Comparison of ENCODE assay signal across 14 cellular contexts in the genomic region with DNA sequence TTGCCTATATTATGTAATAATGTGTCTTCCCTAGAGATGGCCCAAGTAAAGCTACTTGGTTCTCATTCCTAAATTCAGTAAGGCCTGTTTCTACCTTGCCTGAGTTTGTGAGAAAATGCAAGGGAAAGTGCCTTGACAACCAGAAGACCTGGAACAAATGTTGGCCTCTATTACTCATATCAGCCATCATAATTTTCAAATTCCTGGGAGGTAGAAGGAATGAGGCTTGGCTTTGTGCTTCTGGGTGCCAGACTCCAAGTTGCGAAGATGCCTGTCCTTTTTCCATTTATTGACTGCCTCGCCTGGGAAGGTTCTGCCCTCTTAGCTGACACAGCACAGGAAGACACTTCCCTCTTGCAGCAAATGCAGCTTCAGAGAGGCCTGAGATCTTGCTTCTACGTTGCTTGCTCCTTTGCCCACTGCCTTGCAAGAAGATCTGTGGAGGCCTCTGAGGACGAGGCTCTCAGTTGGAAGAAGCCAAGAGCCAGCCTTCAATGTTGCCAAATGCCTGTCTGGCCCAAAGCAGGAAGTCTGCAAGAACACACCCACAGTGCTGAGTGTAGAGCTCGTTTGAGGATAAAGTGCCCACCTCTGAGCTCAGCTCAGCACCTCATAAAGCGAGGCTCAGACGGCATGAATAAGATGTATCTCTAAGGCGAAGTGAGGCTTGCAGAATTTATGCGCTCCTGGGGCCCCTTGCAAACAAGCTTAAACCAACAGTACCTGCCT.
DNase-seq lines count a peak whose midpoint lies in the region; ATAC-seq and TF ChIP-seq lines count a peak whose summit lies in the region.
"Had no signal": no experiment of that assay in that cellular context is flagged by ENCODE, and none has a peak within 500 bp of the region (broad histone marks: within the 10 kb centered on the region; RNA-seq: fewer than 3 reads in every experiment).

No MANE protein-coding gene starts in this region.

- no peaks in the 10 kb centered on the region for H3K9me3 Mint-ChIP-seq in neural progenitor cell
- H3K9me3 Mint-ChIP-seq: T-helper 2 cell treated with Interferon-gamma antibody and Interleukin-4, amounts not matched to agents 5 μg/mL and 100 μg/mL, for 36 hours had no signal

- peaks cover 13% of the 10 kb centered on the region for H3K4me1 Mint-ChIP-seq in neural progenitor cell

- H3K36me3 Mint-ChIP-seq in neural progenitor cell = no peaks in the 10 kb centered on the region

- H3F3A ChIP-seq in neural progenitor cell (ENCODE audit: low read depth) = no peaks in the 10 kb centered on the region
- no peaks in the 10 kb centered on the region for H3F3A ChIP-seq in MM.1S (ENCODE audit: insufficient read depth, low read length)

- H3K4me1 ChIP-seq in neural progenitor cell (peaks cover 8% of the 10 kb centered on the region), MM.1S (ENCODE audit: low read length) (peaks cover 11% of the 10 kb centered on the region)
- H3K4me1 ChIP-seq: uterus had no signal

- peak; percentile 27 for ATAC-seq in Right ventricle myocardium superior (ENCODE audit: poor library complexity)
- ATAC-seq in GM21825 (IDR thresholded peaks at IDR 0.05; ENCODE audit: unreplicated experiment) = no peak

- H3K79me2 ChIP-seq in neural progenitor cell (ENCODE audit: low read depth) = no peaks in the 10 kb centered on the region
- H3K79me2 ChIP-seq in MM.1S (ENCODE audit: low read length) = no peaks in the 10 kb centered on the region

- H3K4me2 ChIP-seq in neural progenitor cell (no peak overlapping the region), MM.1S (ENCODE audit: low read depth, low read length) (no peak overlapping the region)

- DNase-seq in COLO668 (lab: John Stamatoyannopoulos, UW; ENCODE audit: unreplicated experiment) (peak; percentile 45), SKM-1 treated with dmso at 0.1 percent for 144 hours (lab: John Stamatoyannopoulos, UW; ENCODE audit: unreplicated experiment) (peak; percentile 21), Right ventricle myocardium superior (no peak), neural progenitor cell (ENCODE audit: low spot score) (no peak), NCI-H1048 (lab: John Stamatoyannopoulos, UW) (no peak), NOMO-1 treated with DMSO at 0.1 percent for 48 hours (lab: John Stamatoyannopoulos, UW; ENCODE audit: unreplicated experiment) (no peak), MM.1S (no peak)
- DNase-seq: activated CD4-positive, alpha-beta T cell treated with anti-CD3 and anti-CD28 coated beads, Interleukin-2, amount 50 U/mL, for 4 hours; activated gamma-delta T cell treated with Interleukin-2 at 50 U/mL for 16 hours; uterus had no signal

- peak overlapping the region; percentile 72 for H3K27ac Mint-ChIP-seq in neural progenitor cell
- H3K27ac Mint-ChIP-seq: T-helper 2 cell treated with Interferon-gamma antibody and Interleukin-4, amounts not matched to agents 5 μg/mL and 100 μg/mL, for 36 hours had no signal

- peak overlapping the region; percentile 27 for H2AFZ ChIP-seq in neural progenitor cell (replicated peaks)
- no peak overlapping the region for H2AFZ ChIP-seq in MM.1S (ENCODE audit: low read length)

- H3K9ac ChIP-seq in neural progenitor cell (no peak overlapping the region), MM.1S (ENCODE audit: low read length) (no peak overlapping the region)

- no peaks in the 10 kb centered on the region for H3K9me2 ChIP-seq in MM.1S (replicated peaks; ENCODE audit: insufficient read depth, low read length)

- H3K27me3 ChIP-seq in neural progenitor cell (no peaks in the 10 kb centered on the region), MM.1S (replicated peaks; ENCODE audit: insufficient read depth, low read length) (no peaks in the 10 kb centered on the region)
- H3K27me3 ChIP-seq: uterus had no signal

- H3K9me3 ChIP-seq in neural progenitor cell (ENCODE audit: low read depth) (no peaks in the 10 kb centered on the region), MM.1S (replicated peaks; ENCODE audit: insufficient read depth, low read length) (no peaks in the 10 kb centered on the region)
- H3K9me3 ChIP-seq: uterus had no signal

- H3K27me3 Mint-ChIP-seq in neural progenitor cell (ENCODE audit: insufficient read depth, low read depth) = peaks cover 6% of the 10 kb centered on the region

- no peak overlapping the region for H3K4me3 ChIP-seq in neural progenitor cell
- H3K4me3 ChIP-seq in MM.1S (ENCODE audit: low read length) = no peak overlapping the region
- H3K4me3 ChIP-seq: lung, uterus had no signal

- H3K4me3 Mint-ChIP-seq in neural progenitor cell = no peak overlapping the region
- H3K4me3 Mint-ChIP-seq: T-helper 2 cell treated with Interferon-gamma antibody and Interleukin-4, amounts not matched to agents 5 μg/mL and 100 μg/mL, for 36 hours had no signal

- intact Hi-C loops in Right ventricle myocardium superior (cut with DNase I) = no loop called here

- TF ChIP-seq CTCF in neural progenitor cell (IDR thresholded peaks at IDR 0.05) = no peak
- TF ChIP-seq CTCF in MM.1S (IDR thresholded peaks at IDR 0.05; ENCODE audit: low read length) = no peak

- H3K36me3 ChIP-seq in neural progenitor cell (no peaks in the 10 kb centered on the region), MM.1S (replicated peaks; ENCODE audit: insufficient read depth, low read length) (no peaks in the 10 kb centered on the region)
- H3K36me3 ChIP-seq: uterus had no signal

- no peaks in the 10 kb centered on the region for H4K20me1 ChIP-seq in neural progenitor cell (ENCODE audit: low read depth)
- no peaks in the 10 kb centered on the region for H4K20me1 ChIP-seq in MM.1S (ENCODE audit: insufficient read depth, low read length)

- H3K27ac ChIP-seq in neural progenitor cell (no peak overlapping the region), MM.1S (ENCODE audit: low read length) (no peak overlapping the region)
- H3K27ac ChIP-seq: RWPE1, uterus had no signal

Comparison
In these comparisons a context has a peak if more than half of its experiments do, and no peak if none do; other contexts are left out.
1. DNase-seq: peak in COLO668 (single experiment) and SKM-1 treated with dmso at 0.1 percent for 144 hours (single experiment); none in Right ventricle myocardium superior (single experiment), neural progenitor cell (single experiment), NCI-H1048 (single experiment), NOMO-1 treated with DMSO at 0.1 percent for 48 hours (single experiment) and MM.1S (single experiment).